18 cellular contexts compared by ENCODE assay signal in genomic region chr6:11241154-11241792, GRCh38.
"Had no signal": no experiment of that assay in that cellular context is flagged by ENCODE, and none has a peak within 500 bp of the region (broad histone marks: within the 10 kb centered on the region; RNA-seq: fewer than 3 reads in every experiment).

No MANE protein-coding gene starts in this region.

- H3K36me3 Mint-ChIP-seq: type B pancreatic cell had no signal

- H3K27ac Mint-ChIP-seq: activated B cell treated with CpG ODN at 0.5 μM for 24 hours; activated CD8-positive, alpha-beta T cell treated with anti-CD3 and anti-CD28 coated beads for 36 hours; activated naive CD8-positive, alpha-beta T cell treated with anti-CD3 and anti-CD28 coated beads, Interleukin-2, amount 50 U/mL, for 24 hours; activated T-cell treated with anti-CD3 and anti-CD28 coated beads, Interleukin-2, amount 50 U/mL, for 72 hours; immature natural killer cell; type B pancreatic cell had no signal

- ATAC-seq: activated CD8-positive, alpha-beta T cell treated with anti-CD3 and anti-CD28 coated beads for 36 hours; activated naive CD8-positive, alpha-beta T cell treated with anti-CD3 and anti-CD28 coated beads, Interleukin-2, amount 50 U/mL, for 24 hours; activated T-cell treated with anti-CD3 and anti-CD28 coated beads, Interleukin-2, amount 50 U/mL, for 72 hours; gastrocnemius medialis had no signal

- H3K9me3 Mint-ChIP-seq: activated B cell treated with CpG ODN at 0.5 μM for 24 hours; activated CD8-positive, alpha-beta T cell treated with anti-CD3 and anti-CD28 coated beads for 36 hours; immature natural killer cell; neural crest cell; type B pancreatic cell had no signal

- H3K4me1 ChIP-seq: gastrocnemius medialis had no signal

- FAIRE-seq: astrocyte, TTC549 had no signal

- H3K4me3 ChIP-seq: gastrocnemius medialis, heart left ventricle had no signal

- H3K9me3 ChIP-seq: gastrocnemius medialis, heart left ventricle had no signal

- H3K27me3 ChIP-seq: gastrocnemius medialis, heart left ventricle had no signal

- H3K27ac ChIP-seq: gastrocnemius medialis, heart left ventricle had no signal

- H3K36me3 ChIP-seq: gastrocnemius medialis, heart left ventricle had no signal

- DNase-seq: activated B cell treated with CpG ODN at 0.5 μM for 24 hours; activated CD4-positive, alpha-beta T cell treated with anti-CD3 and anti-CD28 coated beads for 48 hours; activated CD8-positive, alpha-beta memory T cell treated with anti-CD3 and anti-CD28 coated beads, Interleukin-2, amount 50 U/mL, for 4 hours; activated CD8-positive, alpha-beta T cell treated with anti-CD3 and anti-CD28 coated beads for 36 hours; activated gamma-delta T cell treated with Interleukin-2 at 50 U/mL for 16 hours; activated naive CD8-positive, alpha-beta T cell treated with anti-CD3 and anti-CD28 coated beads, Interleukin-2, amount 50 U/mL, for 24 hours; activated T-cell treated with anti-CD3 and anti-CD28 coated beads, Interleukin-2, amount 50 U/mL, for 72 hours; erythroblast; immature natural killer cell; stimulated activated CD4-positive, alpha-beta T cell treated with anti-CD3 and anti-CD28 coated beads, Interleukin-12 subunit alpha, Interleukin-12 subunit beta, amount 100 ng/mL, for 4 hours; stimulated activated CD4-positive, alpha-beta T cell treated with anti-CD3 and anti-CD28 coated beads, Interleukin-2, amount 100 ng/mL, for 24 hours; SW 1271 had no signal

- H3K4me3 Mint-ChIP-seq: activated B cell treated with CpG ODN at 0.5 μM for 24 hours; activated CD8-positive, alpha-beta T cell treated with anti-CD3 and anti-CD28 coated beads for 36 hours; activated naive CD8-positive, alpha-beta T cell treated with anti-CD3 and anti-CD28 coated beads, Interleukin-2, amount 50 U/mL, for 24 hours; activated T-cell treated with anti-CD3 and anti-CD28 coated beads, Interleukin-2, amount 50 U/mL, for 72 hours; immature natural killer cell; neural crest cell; type B pancreatic cell had no signal
